9 cellular contexts compared by ENCODE assay signal in genomic region chr2:230660294-230661060, GRCh38. TPM values are rescaled to one million over a fixed set of nuclear protein-coding genes. Genes with fewer than 3 reads are reported as not detected.
DNase-seq lines count a peak whose midpoint lies in the region; ATAC-seq, FAIRE-seq and TF ChIP-seq lines count a peak whose summit lies in the region.
"Had no signal": no experiment of that assay in that cellular context is flagged by ENCODE, and none has a peak within 500 bp of the region (broad histone marks: within the 10 kb centered on the region; RNA-seq: fewer than 3 reads in every experiment).

No MANE protein-coding gene starts in this region.

- H3K27me3 ChIP-seq in colonic mucosa = no peaks in the 10 kb centered on the region
- no peaks in the 10 kb centered on the region for H3K27me3 ChIP-seq in osteoblast (ENCODE audit: insufficient read depth, low read length)
- H3K27me3 ChIP-seq in foreskin keratinocyte = no peaks in the 10 kb centered on the region

- no peaks in the 10 kb centered on the region for H4K20me1 ChIP-seq in osteoblast (ENCODE audit: insufficient read depth, low read length)

- TF ChIP-seq CTCF in colonic mucosa (IDR thresholded peaks at IDR 0.05) (no peak), osteoblast (IDR thresholded peaks at IDR 0.05; ENCODE audit: extremely low read depth, low read depth, low read length) (no peak), foreskin keratinocyte (conservative IDR thresholded peaks at IDR 0.05) (no peak), D721Med (IDR thresholded peaks at IDR 0.05; ENCODE audit: insufficient read depth, missing control alignments) (no peak)

- intact Hi-C loops in colonic mucosa (cut with DNase I) = no loop called here

- H3K27ac ChIP-seq in colonic mucosa (peak overlapping the region; percentile 36), osteoblast (ENCODE audit: low read depth, low read length) (no peak overlapping the region), foreskin keratinocyte (no peak overlapping the region)

- H3K4me3 ChIP-seq in colonic mucosa = no peak overlapping the region
- no peak overlapping the region for H3K4me3 ChIP-seq in osteoblast (ENCODE audit: insufficient read depth, low read length)

- H3K9me3 ChIP-seq in colonic mucosa = no peaks in the 10 kb centered on the region
- H3K9me3 ChIP-seq in osteoblast (ENCODE audit: low read depth, low read length) = no peaks in the 10 kb centered on the region

- peak; percentile 45 for DNase-seq in ELF-1 (ENCODE audit: low read depth, low spot score)
- DNase-seq in OCI-M1 (lab: John Stamatoyannopoulos, UW) = peak; percentile 80
- DNase-seq in colonic mucosa = peak; percentile 53
- no peak for DNase-seq in osteoblast (ENCODE audit: insufficient read length, low spot score, missing footprints)
- no peak for DNase-seq in foreskin keratinocyte
- DNase-seq in AG08396 (ENCODE audit: low spot score) = no peak
- no peak for DNase-seq in D721Med (ENCODE audit: insufficient read length, low spot score)

- H3K36me3 ChIP-seq in colonic mucosa = no peaks in the 10 kb centered on the region
- H3K36me3 ChIP-seq in osteoblast (ENCODE audit: insufficient read depth, low read length) = no peaks in the 10 kb centered on the region

- H2AFZ ChIP-seq in osteoblast (ENCODE audit: low read length) = peak overlapping the region; percentile 70

- H3K9ac ChIP-seq in colonic mucosa (ENCODE audit: low read depth in 2 of 2, low read length in 2 of 2) = no peak overlapping the region

- H3K4me2 ChIP-seq in osteoblast (ENCODE audit: insufficient read depth, low read length) = no peak overlapping the region

- ATAC-seq in GM21526 (IDR thresholded peaks at IDR 0.05; ENCODE audit: low FRiP score, unreplicated experiment) = no peak
- ATAC-seq in foreskin keratinocyte = no peak

- no peak for FAIRE-seq in D721Med (lab: Jason Lieb, UNC)
- FAIRE-seq: bronchial epithelial cell had no signal

- H3K4me1 ChIP-seq in colonic mucosa (no peaks in the 10 kb centered on the region), osteoblast (ENCODE audit: insufficient read depth, low read length) (no peaks in the 10 kb centered on the region), foreskin keratinocyte (no peaks in the 10 kb centered on the region)

- no peaks in the 10 kb centered on the region for H3K79me2 ChIP-seq in osteoblast (ENCODE audit: insufficient read depth, low read length)

RNA-seq across cellular contexts. Expression of gene CAB39, which starts 52.2 kb away (rescaled TPM):
- total RNA-seq in colonic mucosa = 100 to 1,000 TPM in 1 of 2 donors, 10 to 100 TPM in 1; 87.8 to 121 TPM
- 53.2 and 56.6 TPM in 2 replicates for total RNA-seq in osteoblast
- 179 and 191 TPM in 2 replicates for total RNA-seq in foreskin keratinocyte
- polyA plus RNA-seq in foreskin keratinocyte = 67.8 and 73.5 TPM in 2 replicates

Comparison
In these comparisons a context has a peak if more than half of its experiments do, and no peak if none do; other contexts are left out.
1. DNase-seq: peak in ELF-1 (single experiment), OCI-M1 (single experiment) and colonic mucosa (single experiment); none in osteoblast (single experiment), foreskin keratinocyte (0 of 2), AG08396 (single experiment) and D721Med (single experiment).